15 cellular contexts compared by ENCODE assay signal in genomic region chr4:102799816-102800215, GRCh38.
"Had no signal": no experiment of that assay in that cellular context is flagged by ENCODE, and none has a peak within 500 bp of the region (broad histone marks: within the 10 kb centered on the region; RNA-seq: fewer than 3 reads in every experiment).

No MANE protein-coding gene starts in this region.

- H3K27me3 ChIP-seq: colonic mucosa, left lung, neural progenitor cell, pancreas, uterus had no signal

- H3K4me3 ChIP-seq: colonic mucosa, left lung, neural progenitor cell, pancreas, uterus had no signal

- H3K9me3 ChIP-seq: colonic mucosa, left lung, pancreas, uterus had no signal

- H3K9ac ChIP-seq: neural progenitor cell had no signal

- H3K4me2 ChIP-seq: neural progenitor cell had no signal

- H3K4me1 ChIP-seq: colonic mucosa, neural progenitor cell, pancreas, uterus had no signal

- ATAC-seq: activated CD8-positive, alpha-beta T cell treated with anti-CD3 and anti-CD28 coated beads for 36 hours; activated T-cell treated with anti-CD3 and anti-CD28 coated beads, Interleukin-2, amount 50 U/mL, for 72 hours; left lung; pancreas; stimulated activated naive CD8-positive, alpha-beta T cell treated with anti-CD3 and anti-CD28 coated beads, Interleukin-15, amount 100 ng/mL, for 72 hours had no signal

- H3K36me3 ChIP-seq: uterus had no signal

- DNase-seq: activated CD8-positive, alpha-beta memory T cell treated with anti-CD3 and anti-CD28 coated beads, Interleukin-2, amount 50 U/mL, for 4 hours; activated CD8-positive, alpha-beta T cell treated with anti-CD3 and anti-CD28 coated beads for 36 hours; activated T-cell treated with anti-CD3 and anti-CD28 coated beads, Interleukin-2, amount 50 U/mL, for 72 hours; caudate nucleus; colonic mucosa; effector CD8-positive, alpha-beta T cell; left lung; pancreas; stimulated activated CD4-positive, alpha-beta T cell treated with anti-CD3 and anti-CD28 coated beads, Interleukin-4, amount 100 ng/mL, for 4 hours; stimulated activated naive CD8-positive, alpha-beta T cell treated with anti-CD3 and anti-CD28 coated beads, Interleukin-15, amount 100 ng/mL, for 72 hours; T-helper 9 cell; uterus had no signal

- H3K27ac ChIP-seq: colonic mucosa, epithelial cell of prostate, left lung, neural progenitor cell, pancreas, uterus, VCaP had no signal

- H2AFZ ChIP-seq: neural progenitor cell had no signal
